ENCODE assay signal across 14 cellular contexts in genomic region chr12:28759334-28759733, GRCh38.
DNase-seq lines count a peak whose midpoint lies in the region; ATAC-seq and TF ChIP-seq lines count a peak whose summit lies in the region.
"Had no signal": no experiment of that assay in that cellular context is flagged by ENCODE, and none has a peak within 500 bp of the region (broad histone marks: within the 10 kb centered on the region; RNA-seq: fewer than 3 reads in every experiment).

No MANE protein-coding gene starts in this region.

- H3K4me1 ChIP-seq in heart left ventricle: no peaks in the 10 kb centered on the region
- H3K4me1 ChIP-seq: thyroid gland had no signal

- no peak overlapping the region for H3K27ac Mint-ChIP-seq in activated T-cell treated with anti-CD3 and anti-CD28 coated beads, Interleukin-2, amount 50 U/mL, for 72 hours
- H3K27ac Mint-ChIP-seq: activated B cell treated with CpG ODN at 0.5 μM for 24 hours; activated T-helper 2 cell treated with anti-CD3 and anti-CD28 coated beads, Interferon-gamma antibody, Interleukin-2, Interleukin-4, amounts not matched to agents 10 μg/mL and 5 μg/mL and 100 μg/mL, durations not matched to agents 14 hours and 24 hours and 36 hours had no signal

- TF ChIP-seq POLR2A in heart left ventricle (IDR thresholded peaks at IDR 0.05): no peak

- POLR2A ChIA-PET in RWPE1 (lab: Yijun Ruan, JAX; ENCODE audit: low non-redundant PET): no interaction called here

- H3K4me1 Mint-ChIP-seq in activated T-cell treated with anti-CD3 and anti-CD28 coated beads, Interleukin-2, amount 50 U/mL, for 72 hours (ENCODE audit: low read depth): no peaks in the 10 kb centered on the region
- H3K4me1 Mint-ChIP-seq: activated B cell treated with CpG ODN at 0.5 μM for 24 hours had no signal

- H3K27ac ChIP-seq in RWPE1 (no peak overlapping the region), heart left ventricle (no peak overlapping the region)
- H3K27ac ChIP-seq: thyroid gland had no signal

- H3K27me3 ChIP-seq in heart left ventricle: no peaks in the 10 kb centered on the region
- H3K27me3 ChIP-seq: thyroid gland had no signal

- TF ChIP-seq CTCF in RWPE1 (conservative IDR thresholded peaks at IDR 0.05; ENCODE audit: low read depth) (no peak), fibroblast of the aortic adventitia (IDR thresholded peaks at IDR 0.05; ENCODE audit: insufficient read depth, low read length) (no peak), heart left ventricle (IDR thresholded peaks at IDR 0.05) (no peak)

- intact Hi-C loops in heart left ventricle (cut with DNase I): no loop called here

- H3K4me3 Mint-ChIP-seq in activated T-cell treated with anti-CD3 and anti-CD28 coated beads, Interleukin-2, amount 50 U/mL, for 72 hours: no peak overlapping the region
- H3K4me3 Mint-ChIP-seq: activated B cell treated with CpG ODN at 0.5 μM for 24 hours had no signal

- ATAC-seq in heart left ventricle: no peak
- no peak for ATAC-seq in activated T-cell treated with anti-CD3 and anti-CD28 coated beads, Interleukin-2, amount 50 U/mL, for 72 hours (replicated peaks in 1 of 2)

- H3K27me3 Mint-ChIP-seq in activated T-cell treated with anti-CD3 and anti-CD28 coated beads, Interleukin-2, amount 50 U/mL, for 72 hours (ENCODE audit: low read depth): peaks cover 8% of the 10 kb centered on the region

- peaks cover 3 to 4% of the 10 kb centered on the region in 2 donors for H3K9me3 Mint-ChIP-seq in activated T-cell treated with anti-CD3 and anti-CD28 coated beads, Interleukin-2, amount 50 U/mL, for 72 hours

- H3K4me3 ChIP-seq in fibroblast of the aortic adventitia (ENCODE audit: low read depth, low read length): no peak overlapping the region
- no peak overlapping the region for H3K4me3 ChIP-seq in heart left ventricle
- H3K4me3 ChIP-seq: thyroid gland had no signal

- DNase-seq in stimulated activated CD4-positive, alpha-beta T cell treated with anti-CD3 and anti-CD28 coated beads, Interleukin-15, amount 100 ng/mL, for 24 hours: peak; percentile 2
- DNase-seq in stimulated activated CD4-positive, alpha-beta T cell treated with anti-CD3 and anti-CD28 coated beads, Interleukin-4, amount 100 ng/mL, for 24 hours: no peak
- DNase-seq in RWPE1 (ENCODE audit: low spot score) (peak; percentile 33), fibroblast of the aortic adventitia (ENCODE audit: low read depth) (peak; percentile 15), stromal cell of bone marrow (ENCODE audit: low read depth) (peak; percentile 52), heart left ventricle (no peak), retina (no peak)
- no peak for DNase-seq in activated T-cell treated with anti-CD3 and anti-CD28 coated beads, Interleukin-2, amount 50 U/mL, for 72 hours
- DNase-seq: activated B cell treated with CpG ODN at 0.5 μM for 24 hours, caudate nucleus, midbrain, NCI-H1930, thyroid gland had no signal

- H3K9me3 ChIP-seq in heart left ventricle: peaks cover 0 to 13% (median 0%) of the 10 kb centered on the region in 12 donors
- H3K9me3 ChIP-seq: thyroid gland had no signal

- H3K36me3 Mint-ChIP-seq in activated T-cell treated with anti-CD3 and anti-CD28 coated beads, Interleukin-2, amount 50 U/mL, for 72 hours (ENCODE audit: insufficient read depth in 2 of 2): no peaks in the 10 kb centered on the region

- WGBS in heart left ventricle, 4 donors: 56 to 91% (median 75%) methylated on average over 1 of the region's 1 CpG

- no peaks in the 10 kb centered on the region for H3K36me3 ChIP-seq in heart left ventricle
- H3K36me3 ChIP-seq: thyroid gland had no signal

- CTCF ChIA-PET in RWPE1 (lab: Yijun Ruan, JAX): no interaction called here

Comparison
In these comparisons a context has a peak if more than half of its experiments do, and no peak if none do; other contexts are left out.
1. DNase-seq: peak in stimulated activated CD4-positive, alpha-beta T cell treated with anti-CD3 and anti-CD28 coated beads, Interleukin-15, amount 100 ng/mL, for 24 hours (single experiment), RWPE1 (single experiment), fibroblast of the aortic adventitia (single experiment) and stromal cell of bone marrow (single experiment); none in stimulated activated CD4-positive, alpha-beta T cell treated with anti-CD3 and anti-CD28 coated beads, Interleukin-4, amount 100 ng/mL, for 24 hours (single experiment), heart left ventricle (0 of 5), retina (single experiment) and activated T-cell treated with anti-CD3 and anti-CD28 coated beads, Interleukin-2, amount 50 U/mL, for 72 hours (0 of 2).